16 cellular contexts compared by ENCODE assay signal in the genomic region with DNA sequence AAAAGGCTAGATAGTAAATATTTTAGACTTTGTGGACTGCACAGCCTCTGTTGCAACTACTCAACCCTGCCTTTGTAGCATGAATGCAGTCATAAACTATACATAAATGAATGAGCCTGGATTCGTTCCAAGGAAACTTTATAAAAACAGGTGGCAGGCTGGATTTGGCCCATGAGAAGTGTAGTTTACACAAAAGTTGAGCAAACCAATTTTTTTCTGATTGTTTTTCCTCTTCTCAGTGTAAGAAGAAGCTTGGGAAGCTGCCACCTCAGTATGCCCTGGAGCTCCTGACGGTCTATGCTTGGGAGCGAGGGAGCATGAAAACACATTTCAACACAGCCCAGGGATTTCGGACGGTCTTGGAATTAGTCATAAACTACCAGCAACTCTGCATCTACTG. TPM values are rescaled to one million over a fixed set of nuclear protein-coding genes. Genes with fewer than 3 reads are reported as not detected.
A peak's percentile ranks its signal among the peaks of the same experiment; 100 is the strongest.
DNase-seq lines count a peak whose midpoint lies in the region; ATAC-seq and TF ChIP-seq lines count a peak whose summit lies in the region.
"Had no signal": no experiment of that assay in that cellular context is flagged by ENCODE, and none has a peak within 500 bp of the region (broad histone marks: within the 10 kb centered on the region; RNA-seq: fewer than 3 reads in every experiment).

No MANE protein-coding gene starts in this region.

- H3K9me3 Mint-ChIP-seq in stimulated activated memory B cell treated with anti-CD40 and anti-IgM and Interleukin-4, amounts not matched to agents 10 μg/mL and 1 μg/mL and 100 μg/mL, for 72 hours, result peaks cover 14% of the 10 kb centered on the region

- peaks cover 7 to 20% of the 10 kb centered on the region in 2 donors for H3K9me3 ChIP-seq in breast epithelium

- H3K27me3 ChIP-seq in breast epithelium, result no peaks in the 10 kb centered on the region
- H3K27me3 ChIP-seq in foreskin keratinocyte, result no peaks in the 10 kb centered on the region
- H3K27me3 ChIP-seq: hepatocyte had no signal

- no peak for TF ChIP-seq POLR2A in breast epithelium (IDR thresholded peaks at IDR 0.05)

- H3K36me3 ChIP-seq in breast epithelium, result no peaks in the 10 kb centered on the region
- H3K36me3 ChIP-seq: WERI-Rb-1 had no signal

- peak; percentile 39 for DNase-seq in NCI-H2196 (lab: John Stamatoyannopoulos, UW; ENCODE audit: unreplicated experiment)
- DNase-seq in NCI-H2196 treated with DMSO at 0.1 percent for 48 hours (lab: John Stamatoyannopoulos, UW; ENCODE audit: unreplicated experiment), result no peak
- peak; percentile 89 for DNase-seq in breast epithelium (ENCODE audit: low spot score in 2 of 2)
- peak in 1 of 2 donors; percentile 70 for DNase-seq in foreskin keratinocyte
- DNase-seq in RKO (ENCODE audit: low spot score), result no peak
- DNase-seq in NK-92 treated with Interleukin-12 subunit alpha and Interleukin-12 subunit beta, amount 100 ng/mL, for 24 hours (lab: John Stamatoyannopoulos, UW), result no peak
- DNase-seq: activated gamma-delta T cell treated with Interleukin-2 at 50 U/mL for 16 hours; effector memory CD8-positive, alpha-beta T cell; GDM1; KG1; NCI-H2029; WERI-Rb-1 had no signal

- H3K4me3 Mint-ChIP-seq in stimulated activated memory B cell treated with anti-CD40 and anti-IgM and Interleukin-4, amounts not matched to agents 10 μg/mL and 1 μg/mL and 100 μg/mL, for 72 hours, result no peak overlapping the region
- H3K4me3 Mint-ChIP-seq: effector memory CD8-positive, alpha-beta T cell had no signal

- ATAC-seq in foreskin keratinocyte, result peak; percentile 35
- no peak for ATAC-seq in stimulated activated memory B cell treated with anti-CD40 and anti-IgM and Interleukin-4, amounts not matched to agents 10 μg/mL and 1 μg/mL and 100 μg/mL, for 72 hours
- ATAC-seq in GM18502 (IDR thresholded peaks at IDR 0.05; ENCODE audit: poor library complexity, unreplicated experiment), result no peak
- ATAC-seq: effector memory CD8-positive, alpha-beta T cell had no signal

- H3K4me3 ChIP-seq in breast epithelium, result no peak overlapping the region
- H3K4me3 ChIP-seq: hepatocyte, smooth muscle cell had no signal

- no peak for TF ChIP-seq CTCF in breast epithelium (IDR thresholded peaks at IDR 0.05)
- TF ChIP-seq CTCF in foreskin keratinocyte (conservative IDR thresholded peaks at IDR 0.05), result no peak

- H3K36me3 Mint-ChIP-seq in stimulated activated memory B cell treated with anti-CD40 and anti-IgM and Interleukin-4, amounts not matched to agents 10 μg/mL and 1 μg/mL and 100 μg/mL, for 72 hours, result peaks cover 81% of the 10 kb centered on the region

- peaks cover 14% of the 10 kb centered on the region for H3K4me1 Mint-ChIP-seq in stimulated activated memory B cell treated with anti-CD40 and anti-IgM and Interleukin-4, amounts not matched to agents 10 μg/mL and 1 μg/mL and 100 μg/mL, for 72 hours

- H3K4me1 ChIP-seq in breast epithelium (no peaks in the 10 kb centered on the region), foreskin keratinocyte (no peaks in the 10 kb centered on the region)

- H3K27ac ChIP-seq in breast epithelium (peak overlapping the region; percentile 82 to 83), foreskin keratinocyte (peak overlapping the region; percentile 49)
- H3K27ac ChIP-seq: hepatocyte, WERI-Rb-1 had no signal

- peak overlapping the region; percentile 33 for H3K27ac Mint-ChIP-seq in stimulated activated memory B cell treated with anti-CD40 and anti-IgM and Interleukin-4, amounts not matched to agents 10 μg/mL and 1 μg/mL and 100 μg/mL, for 72 hours
- H3K27ac Mint-ChIP-seq: effector memory CD8-positive, alpha-beta T cell had no signal

- intact Hi-C loops in breast epithelium (cut with DNase I; ENCODE audit: low total_unique reads), result no loop called here

- H3K27me3 Mint-ChIP-seq in stimulated activated memory B cell treated with anti-CD40 and anti-IgM and Interleukin-4, amounts not matched to agents 10 μg/mL and 1 μg/mL and 100 μg/mL, for 72 hours, result no peaks in the 10 kb centered on the region
- H3K27me3 Mint-ChIP-seq: effector memory CD8-positive, alpha-beta T cell had no signal

RNA-seq across cellular contexts. Expression of a gene that starts 9.5 kb away (rescaled TPM):
- total RNA-seq in breast epithelium (10 to 100 TPM; 21.4 to 39.4 (median 23.3) TPM), foreskin keratinocyte (78.5 and 108 TPM in 2 replicates)
- polyA plus RNA-seq in foreskin keratinocyte, result 77.4 and 98.9 TPM in 2 replicates
- total RNA-seq: smooth muscle cell had no signal

RNA-seq across cellular contexts. Expression of a gene that starts 22.0 kb away (rescaled TPM):
- 10 to 100 TPM in 1 of 3 donors, 1 to 10 TPM in 2; 5.2 to 15.1 (median 5.9) TPM for total RNA-seq in breast epithelium
- 143 and 185 TPM in 2 replicates for total RNA-seq in foreskin keratinocyte
- 55.9 and 59.9 TPM in 2 replicates for polyA plus RNA-seq in foreskin keratinocyte
- polyA plus RNA-seq: smooth muscle cell had no signal

Comparison
In these comparisons a context has a peak if more than half of its experiments do, and no peak if none do; other contexts are left out.
1. DNase-seq: peak in NCI-H2196 (single experiment) and breast epithelium (2 of 2); none in NCI-H2196 treated with DMSO at 0.1 percent for 48 hours (single experiment), RKO (single experiment) and NK-92 treated with Interleukin-12 subunit alpha and Interleukin-12 subunit beta, amount 100 ng/mL, for 24 hours (single experiment).